In the genomic region with DNA sequence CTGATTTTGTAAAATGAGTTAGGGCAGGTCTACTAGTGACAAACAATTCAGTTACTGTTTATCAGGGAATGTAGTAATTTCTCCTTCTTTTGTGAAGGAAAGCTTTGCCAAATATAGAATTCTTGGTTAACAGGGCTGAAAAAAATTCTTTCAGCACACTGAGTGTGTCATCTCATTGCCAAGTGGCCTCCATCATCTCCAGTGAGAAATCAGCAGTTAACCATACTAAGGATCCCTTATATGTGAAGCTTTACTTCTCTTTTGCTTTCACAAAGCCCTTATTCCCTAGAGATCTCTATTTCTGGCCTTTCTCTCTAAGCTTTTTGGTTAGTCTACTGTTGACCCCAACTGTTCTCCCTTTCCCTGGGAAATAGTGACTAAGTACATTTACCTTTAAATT, we compare ENCODE assay signal across 25 cellular contexts.
DNase-seq lines count a peak whose midpoint lies in the region; ATAC-seq, FAIRE-seq and TF ChIP-seq lines count a peak whose summit lies in the region.
"Had no signal": no experiment of that assay in that cellular context is flagged by ENCODE, and none has a peak within 500 bp of the region (broad histone marks: within the 10 kb centered on the region; RNA-seq: fewer than 3 reads in every experiment).

No MANE protein-coding gene starts in this region.

- TF ChIP-seq EP300 in HepG2 (IDR thresholded peaks at IDR 0.05; ENCODE audit: low read depth in 2 of 2, low read length in 2 of 2) (no peak), HepG2 (CRISPR knock-in tag; IDR thresholded peaks at IDR 0.05; ENCODE audit: borderline replicate concordance) (no peak)

- no peaks in the 10 kb centered on the region for H3K79me2 ChIP-seq in HepG2 (ENCODE audit: insufficient read depth, low read length)

- POLR2A ChIA-PET in HepG2 (lab: Yijun Ruan, JAX), result no interaction called here

- H4K20me1 ChIP-seq in HepG2 (ENCODE audit: insufficient read depth, low read length), result no peaks in the 10 kb centered on the region

- TF ChIP-seq CTCF in HepG2 (CRISPR knock-in tag; IDR thresholded peaks at IDR 0.05) (no peak), right lobe of liver (IDR thresholded peaks at IDR 0.05) (no peak)

- no peak overlapping the region for H3K27ac ChIP-seq in HepG2 (ENCODE audit: extremely low read length, insufficient read depth, low read length)
- H3K27ac ChIP-seq in right lobe of liver, result no peak overlapping the region
- H3K27ac ChIP-seq: PC-9, RWPE1, SK-N-MC had no signal

- in situ Hi-C loops in HepG2 (cut with HindIII; ENCODE audit: extremely low pct_ligation_motif_present, low pct_unique_long_range_greater_than_20kb), result no loop called here

- no peaks in the 10 kb centered on the region for H3K4me1 ChIP-seq in HepG2 (ENCODE audit: insufficient read depth, low read length)
- H3K4me1 ChIP-seq in right lobe of liver, result no peaks in the 10 kb centered on the region
- H3K4me1 ChIP-seq: BE2C had no signal

- H3K9me3 ChIP-seq in HepG2 (ENCODE audit: low read length) (peaks cover 9% of the 10 kb centered on the region), right lobe of liver (no peaks in the 10 kb centered on the region)
- H3K9me3 ChIP-seq: BE2C had no signal

- FAIRE-seq in HepG2 (lab: Jason Lieb, UNC) (no peak), GM19239 (lab: Jason Lieb, UNC) (no peak)
- FAIRE-seq: A204.1, D721Med, GM12892 had no signal

- ATAC-seq in HepG2 (no peak), right lobe of liver (no peak), HG02852 (IDR thresholded peaks at IDR 0.05; ENCODE audit: unreplicated experiment) (no peak)

- TF ChIP-seq POLR2A in HepG2 (IDR thresholded peaks at IDR 0.05; ENCODE audit: insufficient read depth in 1 of 2, low read depth in 2 of 2, low read length in 2 of 2) (no peak), right lobe of liver (IDR thresholded peaks at IDR 0.05) (no peak)

- H3K4me2 ChIP-seq in HepG2 (ENCODE audit: low read depth, low read length), result no peak overlapping the region
- H3K4me2 ChIP-seq: PC-9 had no signal

- no TSS peak for BruUV-seq in HepG2 (replicated peaks; lab: Mats Ljungman, UMichigan)

- DNase-seq in HepG2 (ENCODE audit: low spot score), result no peak
- no peak for DNase-seq in right lobe of liver
- DNase-seq in RKO (ENCODE audit: low spot score), result peak; percentile 14
- DNase-seq in dermis blood vessel endothelial cell, result peak; percentile 1
- peak; percentile 6 for DNase-seq in renal cortical epithelial cell (ENCODE audit: low read depth)
- no peak for DNase-seq in GM19239 (ENCODE audit: insufficient read length, low spot score)
- DNase-seq in glomerular visceral epithelial cell (ENCODE audit: extremely low spot score), result no peak
- DNase-seq: BE2C, DMS79, GOT3, HCEC 1CT, KG1, NCI-H1105 treated with DMSO at 0.1 percent for 48 hours, NCI-H2029 treated with DMSO at 0.1 percent for 48 hours, NCI-H2171 treated with DMSO at 0.1 percent for 48 hours, NCI-H526, PC-9, SHP77 treated with DMSO at 0.1 percent for 48 hours, SW 1271 had no signal

- intact Hi-C loops in HepG2 (cut with micrococcal nuclease; ENCODE audit: unreplicated experiment), result no loop called here
- intact Hi-C loops in right lobe of liver (cut with DNase I), result no loop called here

- H3K36me3 ChIP-seq in HepG2 (replicated peaks in 1 of 2; ENCODE audit: control insufficient read depth in 1 of 2, insufficient read depth in 2 of 2, low read length in 2 of 2) (no peaks in the 10 kb centered on the region), right lobe of liver (no peaks in the 10 kb centered on the region)
- H3K36me3 ChIP-seq: BE2C had no signal

- H3K4me3 ChIP-seq in HepG2 (replicated peaks in 1 of 3; ENCODE audit: insufficient read depth in 1 of 3, low read depth in 2 of 3, low read length in 3 of 3) (no peak overlapping the region), right lobe of liver (no peak overlapping the region)
- H3K4me3 ChIP-seq: PC-9, SK-N-MC had no signal

- H2AFZ ChIP-seq in HepG2 (ENCODE audit: low read length), result no peak overlapping the region
- H2AFZ ChIP-seq: PC-9 had no signal

- CTCF ChIA-PET in HepG2 (lab: Yijun Ruan, JAX; ENCODE audit: low intra/inter-chr PET ratio, low total read pairs), result no interaction called here

- H3K9ac ChIP-seq in HepG2 (ENCODE audit: insufficient read depth, low read depth, low read length), result no peak overlapping the region

- TF ChIP-seq RAD21 in HepG2 (CRISPR knock-in tag; IDR thresholded peaks at IDR 0.05), result no peak

- no peaks in the 10 kb centered on the region for H3K27me3 ChIP-seq in HepG2 (ENCODE audit: control insufficient read depth in 1 of 2, insufficient read depth in 2 of 2, low read length in 2 of 2)
- H3K27me3 ChIP-seq in right lobe of liver, result no peaks in the 10 kb centered on the region
- H3K27me3 ChIP-seq: BE2C had no signal

TF ChIP-seq in HepG2, 621 proteins besides CTCF, POLR2A, EP300 and RAD21:
- TF ChIP-seq ZNF317 (CRISPR knock-in tag; IDR thresholded peaks at IDR 0.05) (peak; percentile 99), TFDP2 (CRISPR knock-in tag; IDR thresholded peaks at IDR 0.05) (no peak)

Comparison
In these comparisons a context has a peak if more than half of its experiments do, and no peak if none do; other contexts are left out.
1. DNase-seq: peak in RKO (single experiment), dermis blood vessel endothelial cell (single experiment) and renal cortical epithelial cell (single experiment); none in HepG2 (single experiment), right lobe of liver (0 of 3), GM19239 (single experiment) and glomerular visceral epithelial cell (single experiment).